In the genomic region with DNA sequence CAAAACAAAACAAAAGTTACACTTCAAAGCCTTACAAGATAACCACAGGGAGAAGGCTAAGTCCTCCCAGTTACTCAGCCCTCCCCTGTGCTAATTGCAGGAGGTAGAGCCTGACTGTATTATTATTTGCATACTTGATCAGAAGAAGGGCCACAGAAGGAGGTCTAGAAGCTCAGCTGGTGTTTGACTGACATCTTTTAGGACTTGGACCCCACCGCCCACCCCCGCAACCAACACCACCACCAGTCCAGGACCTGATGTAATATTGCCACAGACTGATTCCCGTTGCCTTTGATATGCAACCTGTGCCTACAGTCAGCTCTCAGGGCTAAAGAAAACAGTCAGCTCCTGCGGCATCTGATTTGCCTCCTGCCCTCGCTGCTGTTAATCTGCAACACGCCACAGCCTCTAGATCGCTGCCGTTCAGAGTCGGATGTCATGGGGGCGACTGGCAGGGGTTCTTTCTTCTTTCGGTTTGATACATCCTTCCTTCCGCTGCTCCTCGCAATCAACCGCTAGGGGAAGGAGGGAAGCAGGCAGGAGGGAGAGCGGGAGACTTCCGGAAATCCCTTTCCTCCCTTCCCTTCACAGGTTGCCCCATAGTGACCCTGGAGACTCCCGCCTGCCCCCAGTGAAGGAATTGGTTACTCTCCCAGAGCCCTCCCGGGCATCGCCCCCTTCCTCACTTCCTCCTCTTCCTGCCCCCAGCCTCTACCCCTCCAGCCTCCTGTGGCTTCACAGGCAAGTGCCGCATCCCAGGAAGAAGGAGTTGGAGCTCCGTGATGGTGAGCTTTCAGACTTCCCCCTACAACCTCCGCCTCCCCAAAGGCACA, we compare ENCODE assay signal across 1 cellular context.
TF ChIP-seq lines count a peak whose summit lies in the region.

No MANE protein-coding gene starts in this region.

TF ChIP-seq in IMR-90, 13 proteins besides CTCF, POLR2A, EP300 and RAD21:
- TF ChIP-seq NFE2L2 (IDR thresholded peaks at IDR 0.05; ENCODE audit: low read depth, low read length) (no peak), MAZ (IDR thresholded peaks at IDR 0.05; ENCODE audit: borderline replicate concordance, low read depth, low read length) (peak; percentile 22; the same call in 1 of the 2 replicates)
